6 cellular contexts compared by ENCODE assay signal in genomic region chr19:38386968-38387549, GRCh38. TPM values are rescaled to one million over a fixed set of nuclear protein-coding genes. Genes with fewer than 3 reads are reported as not detected.
DNase-seq lines count a peak whose midpoint lies in the region; ATAC-seq and TF ChIP-seq lines count a peak whose summit lies in the region.

No MANE protein-coding gene starts in this region.

- no peak for TF ChIP-seq POLR2A in upper lobe of left lung (IDR thresholded peaks at IDR 0.05)

- H3K4me3 ChIP-seq in heart right ventricle (peak overlapping the region; percentile 33 to 64 (median 54)), upper lobe of left lung (peak overlapping the region in 3 of 4 donors; percentile 54 to 65 (median 62))

- ATAC-seq in heart right ventricle: peak in 5 of 8 donors; percentile 1 to 19 (median 3)
- ATAC-seq in upper lobe of left lung (ENCODE audit: low FRiP score in 2 of 2): peak in 1 of 2 donors; percentile 16
- no peak for ATAC-seq in HG03342 (IDR thresholded peaks at IDR 0.05; ENCODE audit: unreplicated experiment)

- H3K27me3 Mint-ChIP-seq in activated naive CD4-positive, alpha-beta T cell treated with anti-CD3 and anti-CD28 coated beads, Interleukin-2, amount 10 ng/mL, durations not matched to agents 7 days and 5 days: peaks cover 79% of the 10 kb centered on the region

- intact Hi-C loops in heart right ventricle (cut with DNase I): no loop called here

- no peak for TF ChIP-seq EP300 in upper lobe of left lung (IDR thresholded peaks at IDR 0.05)

- WGBS in heart right ventricle, 2 donors: 14 to 15% methylated on average over 37 of the region's 37 CpGs
- WGBS in upper lobe of left lung, 2 donors: 4 to 7% methylated on average over 11 to 19 of the region's 37 CpGs

- H3K9me3 Mint-ChIP-seq in activated naive CD4-positive, alpha-beta T cell treated with anti-CD3 and anti-CD28 coated beads, Interleukin-2, amount 10 ng/mL, durations not matched to agents 7 days and 5 days: no peaks in the 10 kb centered on the region

- H3K9me3 ChIP-seq in heart right ventricle: no peaks in the 10 kb centered on the region
- no peaks in the 10 kb centered on the region for H3K9me3 ChIP-seq in upper lobe of left lung

- peak overlapping the region; percentile 60 for H3K4me3 Mint-ChIP-seq in activated naive CD4-positive, alpha-beta T cell treated with anti-CD3 and anti-CD28 coated beads, Interleukin-2, amount 10 ng/mL, durations not matched to agents 7 days and 5 days

- DNase-seq in activated naive CD4-positive, alpha-beta T cell treated with anti-CD3 and anti-CD28 coated beads, Interleukin-2, amount 10 ng/mL, durations not matched to agents 7 days and 5 days: no peak
- DNase-seq in activated naive CD4-positive, alpha-beta T cell treated with anti-CD3 and anti-CD28 coated beads, Interleukin-2, amount 50 U/mL, for 16 hours: no peak
- DNase-seq in heart right ventricle (peak in 1 of 2 donors; percentile 28), upper lobe of left lung (peak in 1 of 2 donors; percentile 86), inferior parietal cortex (ENCODE audit: extremely low spot score) (no peak)

- H3K36me3 ChIP-seq in heart right ventricle (peaks cover 0 to 45% (median 23%) of the 10 kb centered on the region in 9 donors), upper lobe of left lung (peaks cover 9 to 34% (median 26%) of the 10 kb centered on the region in 4 donors)

- H3K27ac Mint-ChIP-seq in activated naive CD4-positive, alpha-beta T cell treated with anti-CD3 and anti-CD28 coated beads, Interleukin-2, amount 10 ng/mL, durations not matched to agents 7 days and 5 days: no peak overlapping the region

- H3K27ac ChIP-seq in heart right ventricle (peak overlapping the region in 3 of 10 donors; percentile 43 to 87 (median 52)), upper lobe of left lung (peak overlapping the region in 2 of 4 donors; percentile 51 to 82)

- peaks cover 15 to 47% (median 33%) of the 10 kb centered on the region in 9 donors for H3K4me1 ChIP-seq in heart right ventricle
- peaks cover 33 to 44% (median 38%) of the 10 kb centered on the region in 4 donors for H3K4me1 ChIP-seq in upper lobe of left lung

- CTCF ChIA-PET in activated naive CD4-positive, alpha-beta T cell treated with anti-CD3 and anti-CD28 coated beads, Interleukin-2, amount 10 ng/mL, durations not matched to agents 7 days and 5 days (lab: Charles Lee): interaction anchor here (0.7 to 3.9 kb wide), 4 partner anchors 15 to 247 kb away, joined by 3 to 17 read pairs (median 4); partner anchors contain the start of genes CATSPERG and FAM98C

- H3K36me3 Mint-ChIP-seq in activated naive CD4-positive, alpha-beta T cell treated with anti-CD3 and anti-CD28 coated beads, Interleukin-2, amount 10 ng/mL, durations not matched to agents 7 days and 5 days: peaks cover 27% of the 10 kb centered on the region

- H3K27me3 ChIP-seq in heart right ventricle (peaks cover 0 to 63% (median 0%) of the 10 kb centered on the region in 7 donors), upper lobe of left lung (peaks cover 0 to 18% (median 3%) of the 10 kb centered on the region in 4 donors)

- H3K4me1 Mint-ChIP-seq in activated naive CD4-positive, alpha-beta T cell treated with anti-CD3 and anti-CD28 coated beads, Interleukin-2, amount 10 ng/mL, durations not matched to agents 7 days and 5 days: peaks cover 21% of the 10 kb centered on the region

- TF ChIP-seq CTCF in heart right ventricle (IDR thresholded peaks at IDR 0.05): no peak
- TF ChIP-seq CTCF in upper lobe of left lung (IDR thresholded peaks at IDR 0.05): no peak

RNA-seq across cellular contexts. Expression of gene GGN, which starts 0.8 kb away (rescaled TPM):
- total RNA-seq in heart right ventricle: under 1 TPM in 5 of 10 donors, not detected in 5; 0.13 to 0.57 (median 0.40) TPM
- polyA plus RNA-seq in heart right ventricle: under 1 TPM in 1 of 2 donors, not detected in 1; 0.22 TPM
- 1 to 10 TPM in 3 of 6 donors, under 1 TPM in 3; 0.44 to 8.4 (median 0.95) TPM for total RNA-seq in upper lobe of left lung

RNA-seq across cellular contexts. Expression of gene SPRED3, which starts 1.4 kb away (rescaled TPM):
- total RNA-seq in heart right ventricle: 1 to 10 TPM in 2 of 10 donors, under 1 TPM in 8; 0.17 to 1.7 (median 0.58) TPM
- under 1 TPM; 0.44 to 0.51 TPM for polyA plus RNA-seq in heart right ventricle
- total RNA-seq in upper lobe of left lung: 1 to 10 TPM in 3 of 6 donors, under 1 TPM in 3; 0.11 to 2.1 (median 0.85) TPM

RNA-seq across cellular contexts. Expression of gene PSMD8, which starts 12.7 kb away (rescaled TPM):
- total RNA-seq in heart right ventricle (100 to 1,000 TPM; 234 to 426 (median 302) TPM), upper lobe of left lung (100 to 1,000 TPM in 4 of 6 donors, 10 to 100 TPM in 2; 66.0 to 213 (median 121) TPM)
- polyA plus RNA-seq in heart right ventricle: 100 to 1,000 TPM; 113 to 513 TPM

RNA-seq across cellular contexts. Expression of gene FAM98C, which starts 15.8 kb away (rescaled TPM):
- total RNA-seq in heart right ventricle: 10 to 100 TPM in 9 of 10 donors, 1 to 10 TPM in 1; 9.8 to 16.1 (median 12.2) TPM
- 10 to 100 TPM; 13.3 to 14.1 TPM for polyA plus RNA-seq in heart right ventricle
- total RNA-seq in upper lobe of left lung: 10 to 100 TPM; 16.0 to 75.4 (median 24.2) TPM

RNA-seq across cellular contexts. Expression of gene RASGRP4, which starts 39.0 kb away (rescaled TPM):
- total RNA-seq in heart right ventricle: 1 to 10 TPM in 5 of 10 donors, under 1 TPM in 5; 0.42 to 3.5 (median 0.99) TPM
- 1 to 10 TPM in 1 of 2 donors, under 1 TPM in 1; 0.64 to 1.0 TPM for polyA plus RNA-seq in heart right ventricle
- total RNA-seq in upper lobe of left lung: 10 to 100 TPM in 4 of 6 donors, 1 to 10 TPM in 2; 4.4 to 17.5 (median 12.6) TPM
